ENCODE assay signal across 8 cellular contexts in genomic region chr1:216750031-216750627, GRCh38. TPM values are rescaled to one million over a fixed set of nuclear protein-coding genes. Genes with fewer than 3 reads are reported as not detected.
DNase-seq lines count a peak whose midpoint lies in the region; ATAC-seq, FAIRE-seq and TF ChIP-seq lines count a peak whose summit lies in the region.

No MANE protein-coding gene starts in this region.

- no peak overlapping the region for H3K27ac Mint-ChIP-seq in activated CD4-positive, alpha-beta T cell treated with anti-CD3 and anti-CD28 coated beads, Interleukin-2, amount 10 ng/mL, durations not matched to agents 7 days and 5 days

- ATAC-seq in GM21423 (IDR thresholded peaks at IDR 0.05; ENCODE audit: unreplicated experiment) (peak; percentile 52), pancreas (peak; percentile 55 to 87 (median 86))

- CTCF ChIA-PET in activated CD4-positive, alpha-beta T cell treated with anti-CD3 and anti-CD28 coated beads, Interleukin-2, amount 10 ng/mL, durations not matched to agents 7 days and 5 days (lab: Charles Lee): interaction anchor here (0.6 kb wide), 1 partner anchor 16 kb away, joined by 3 read pairs; no protein-coding TSS in a partner anchor

- DNase-seq in AG20443 (ENCODE audit: low spot score): peak; percentile 37
- DNase-seq in NCI-H1092 (lab: John Stamatoyannopoulos, UW): peak; percentile 83
- peak; percentile 65 for DNase-seq in SK-N-DZ (ENCODE audit: low spot score)
- peak; percentile 53 for DNase-seq in fibroblast of the aortic adventitia (ENCODE audit: low read depth)
- peak in 3 of 6 donors; percentile 3 to 33 (median 16) for DNase-seq in pancreas
- DNase-seq in activated CD4-positive, alpha-beta T cell treated with anti-CD3 and anti-CD28 coated beads, Interleukin-2, amount 10 ng/mL, durations not matched to agents 7 days and 5 days: no peak
- no peak for DNase-seq in CD1c-positive myeloid dendritic cell (ENCODE audit: extremely low spot score)

- H3K9me3 ChIP-seq in pancreas: no peaks in the 10 kb centered on the region

- POLR2A ChIA-PET in activated CD4-positive, alpha-beta T cell treated with anti-CD3 and anti-CD28 coated beads, Interleukin-2, amount 10 ng/mL, durations not matched to agents 7 days and 5 days (lab: Charles Lee): no interaction called here

- H3K4me3 ChIP-seq in fibroblast of the aortic adventitia (ENCODE audit: low read depth, low read length): no peak overlapping the region
- H3K4me3 ChIP-seq in pancreas: no peak overlapping the region

- H3K27me3 Mint-ChIP-seq in activated CD4-positive, alpha-beta T cell treated with anti-CD3 and anti-CD28 coated beads, Interleukin-2, amount 10 ng/mL, durations not matched to agents 7 days and 5 days: no peaks in the 10 kb centered on the region

- no peaks in the 10 kb centered on the region for H3K4me1 Mint-ChIP-seq in activated CD4-positive, alpha-beta T cell treated with anti-CD3 and anti-CD28 coated beads, Interleukin-2, amount 10 ng/mL, durations not matched to agents 7 days and 5 days

- intact Hi-C loops in pancreas (cut with DNase I): no loop called here

- H3K27ac ChIP-seq in pancreas: no peak overlapping the region

- no peak overlapping the region for H3K4me3 Mint-ChIP-seq in activated CD4-positive, alpha-beta T cell treated with anti-CD3 and anti-CD28 coated beads, Interleukin-2, amount 10 ng/mL, durations not matched to agents 7 days and 5 days

- H3K36me3 ChIP-seq in pancreas: no peaks in the 10 kb centered on the region

- H3K27me3 ChIP-seq in pancreas: no peaks in the 10 kb centered on the region

- H3K36me3 Mint-ChIP-seq in activated CD4-positive, alpha-beta T cell treated with anti-CD3 and anti-CD28 coated beads, Interleukin-2, amount 10 ng/mL, durations not matched to agents 7 days and 5 days (ENCODE audit: low read depth): no peaks in the 10 kb centered on the region

- FAIRE-seq in pancreas (lab: Jason Lieb, UNC): no peak

- H3K4me1 ChIP-seq in pancreas: no peaks in the 10 kb centered on the region

- H3K9me3 Mint-ChIP-seq in activated CD4-positive, alpha-beta T cell treated with anti-CD3 and anti-CD28 coated beads, Interleukin-2, amount 10 ng/mL, durations not matched to agents 7 days and 5 days: no peaks in the 10 kb centered on the region

- WGBS in pancreas, 2 donors: 2 to 3% methylated on average over 3 of the region's 3 CpGs

- TF ChIP-seq CTCF in fibroblast of the aortic adventitia (IDR thresholded peaks at IDR 0.05; ENCODE audit: insufficient read depth, low read length): peak; percentile 67
- TF ChIP-seq CTCF in pancreas (IDR thresholded peaks at IDR 0.05): peak in 3 of 4 donors; percentile 26 to 36 (median 30)

RNA-seq across cellular contexts. Expression of gene ESRRG, which starts 26.9 kb away (rescaled TPM):
- polyA plus RNA-seq in SK-N-DZ (2014; cell fraction: cytosol; rRNA removed): 1.3 and 1.9 TPM in 2 replicates
- polyA plus RNA-seq in SK-N-DZ (2014; cell fraction: nucleus; rRNA removed): 0.52 and 1.2 TPM in 2 replicates
- total RNA-seq in fibroblast of the aortic adventitia (ENCODE audit: low replicate concordance) (0.18 TPM in 1 of 2 replicates, not detected in the other), pancreas (10 to 100 TPM in 4 of 6 donors, 1 to 10 TPM in 2; 8.2 to 14.9 (median 11.5) TPM)
- polyA plus RNA-seq in pancreas: 1 to 10 TPM; 3.5 to 3.7 TPM
- not detected for total RNA-seq in activated CD4-positive, alpha-beta T cell treated with anti-CD3 and anti-CD28 coated beads, Interleukin-2, amount 10 ng/mL, durations not matched to agents 7 days and 5 days

Comparison
In these comparisons a context has a peak if more than half of its experiments do, and no peak if none do; other contexts are left out.
1. DNase-seq: peak in AG20443 (single experiment), NCI-H1092 (single experiment), SK-N-DZ (single experiment) and fibroblast of the aortic adventitia (single experiment); none in activated CD4-positive, alpha-beta T cell treated with anti-CD3 and anti-CD28 coated beads, Interleukin-2, amount 10 ng/mL, durations not matched to agents 7 days and 5 days (single experiment) and CD1c-positive myeloid dendritic cell (single experiment).